15 cellular contexts compared by ENCODE assay signal in genomic region chr5:158811350-158811749, GRCh38.
DNase-seq lines count a peak whose midpoint lies in the region; ATAC-seq and TF ChIP-seq lines count a peak whose summit lies in the region.
"Had no signal": no experiment of that assay in that cellular context is flagged by ENCODE, and none has a peak within 500 bp of the region (broad histone marks: within the 10 kb centered on the region; RNA-seq: fewer than 3 reads in every experiment).

No MANE protein-coding gene starts in this region.

- DNase-seq in Karpas-422 (no peak), UCSD-AML1 (lab: John Stamatoyannopoulos, UW; ENCODE audit: unreplicated experiment) (no peak)
- DNase-seq in activated CD4-positive, alpha-beta T cell treated with anti-CD3 and anti-CD28 coated beads, Interleukin-2, amount 50 U/mL, for 48 hours = no peak
- no peak for DNase-seq in CD8-positive, alpha-beta T cell
- DNase-seq: DMS153, NCI-H146, NCI-H2081 treated with DMSO at 0.1 percent for 48 hours, NCI-H82, SIG-M5 had no signal

- H2AFZ ChIP-seq in Karpas-422 (ENCODE audit: low read length) = no peak overlapping the region

- peak overlapping the region in 6 of 11 experiments; percentile 47 to 79 (median 68); a peak in 10 of 22 replicates for H3K9ac ChIP-seq in BLaER1 treated with 17β-estradiol and CSF1 and Interleukin-3, amounts not matched to agents 10 nM and 100 nM
- no peak overlapping the region for H3K9ac ChIP-seq in Karpas-422 (ENCODE audit: low read length)

- peaks cover 41% of the 10 kb centered on the region for H3K4me1 Mint-ChIP-seq in nephron
- peaks cover 43% of the 10 kb centered on the region for H3K4me1 Mint-ChIP-seq in CD8-positive, alpha-beta T cell (ENCODE audit: low read depth)

- no peaks in the 10 kb centered on the region for H3K27me3 ChIP-seq in BLaER1 treated with 17β-estradiol and CSF1 and Interleukin-3, amounts not matched to agents 10 nM and 100 nM
- no peaks in the 10 kb centered on the region for H3K27me3 ChIP-seq in Karpas-422 (ENCODE audit: low read length)
- H3K27me3 ChIP-seq in CD8-positive, alpha-beta T cell (ENCODE audit: insufficient read depth, low read length) = no peaks in the 10 kb centered on the region

- intact Hi-C loops in CD8-positive, alpha-beta T cell (cut with DNase I, micrococcal nuclease) = no loop called here

- H3K4me3 ChIP-seq in BLaER1 treated with 17β-estradiol and CSF1 and Interleukin-3, amounts not matched to agents 10 nM and 100 nM = no peak overlapping the region
- no peak overlapping the region for H3K4me3 ChIP-seq in Karpas-422 (ENCODE audit: low read length)
- no peak overlapping the region for H3K4me3 ChIP-seq in CD8-positive, alpha-beta T cell (ENCODE audit: low read depth, low read length)
- H3K4me3 ChIP-seq: GM12878 had no signal

- peaks cover 0 to 98% (median 74%) of the 10 kb centered on the region in 11 experiments; a peak in 16 of 22 replicates for H3K36me3 ChIP-seq in BLaER1 treated with 17β-estradiol and CSF1 and Interleukin-3, amounts not matched to agents 10 nM and 100 nM
- no peaks in the 10 kb centered on the region for H3K36me3 ChIP-seq in Karpas-422 (ENCODE audit: insufficient read depth, low read length)
- H3K36me3 ChIP-seq in CD8-positive, alpha-beta T cell (ENCODE audit: insufficient read depth, low read length) = no peaks in the 10 kb centered on the region

- no peaks in the 10 kb centered on the region for H3K27me3 Mint-ChIP-seq in nephron (ENCODE audit: low read depth)
- no peaks in the 10 kb centered on the region for H3K27me3 Mint-ChIP-seq in CD8-positive, alpha-beta T cell (ENCODE audit: low read depth)

- H3K9me2 ChIP-seq in Karpas-422 (replicated peaks; ENCODE audit: insufficient read depth, low read length) = no peaks in the 10 kb centered on the region

- CTCF ChIA-PET in CD8-positive, alpha-beta T cell (lab: Charles Lee) = no interaction called here

- H3K27ac ChIP-seq in BLaER1 treated with 17β-estradiol and CSF1 and Interleukin-3, amounts not matched to agents 10 nM and 100 nM = peak overlapping the region in 9 of 11 experiments; percentile 63 to 89 (median 79); a peak in 17 of 22 replicates
- H3K27ac ChIP-seq in Karpas-422 (ENCODE audit: low read length) (peak overlapping the region; percentile 86), VCaP (peak overlapping the region; percentile 41; the same call in 1 of the 2 replicates)
- no peak overlapping the region for H3K27ac ChIP-seq in CD8-positive, alpha-beta T cell (ENCODE audit: low read depth, low read length)

- H3K4me1 ChIP-seq in BLaER1 treated with 17β-estradiol and CSF1 and Interleukin-3, amounts not matched to agents 10 nM and 100 nM = peaks cover 55 to 100% (median 94%) of the 10 kb centered on the region in 10 experiments
- H3K4me1 ChIP-seq in Karpas-422 (ENCODE audit: low read length) = peaks cover 58% of the 10 kb centered on the region
- peaks cover 21% of the 10 kb centered on the region for H3K4me1 ChIP-seq in CD8-positive, alpha-beta T cell (ENCODE audit: insufficient read depth, low read length)

- H3K9me3 ChIP-seq in BLaER1 treated with 17β-estradiol and CSF1 and Interleukin-3, amounts not matched to agents 10 nM and 100 nM (replicated peaks in 1 of 11) = no peaks in the 10 kb centered on the region
- no peaks in the 10 kb centered on the region for H3K9me3 ChIP-seq in Karpas-422 (ENCODE audit: low read length)
- no peaks in the 10 kb centered on the region for H3K9me3 ChIP-seq in CD8-positive, alpha-beta T cell (ENCODE audit: low read length)

- no peak overlapping the region for H3K4me3 Mint-ChIP-seq in nephron
- H3K4me3 Mint-ChIP-seq in CD8-positive, alpha-beta T cell = no peak overlapping the region

- no peak for ATAC-seq in CD8-positive, alpha-beta T cell
- no peak for ATAC-seq in HG03521 (IDR thresholded peaks at IDR 0.05; ENCODE audit: unreplicated experiment)
- ATAC-seq: HCT116 had no signal

- peaks cover 14% of the 10 kb centered on the region for H3K36me3 Mint-ChIP-seq in nephron (ENCODE audit: low read depth)
- H3K36me3 Mint-ChIP-seq in CD8-positive, alpha-beta T cell = no peaks in the 10 kb centered on the region

- no peaks in the 10 kb centered on the region for H3K9me3 Mint-ChIP-seq in nephron
- H3K9me3 Mint-ChIP-seq in CD8-positive, alpha-beta T cell = no peaks in the 10 kb centered on the region

- H3K4me2 ChIP-seq in BLaER1 treated with 17β-estradiol and CSF1 and Interleukin-3, amounts not matched to agents 10 nM and 100 nM = peak overlapping the region in 8 of 11 experiments; percentile 0 to 82 (median 80); a peak in 14 of 22 replicates
- H3K4me2 ChIP-seq in Karpas-422 (ENCODE audit: low read depth, low read length, poor library complexity, severe bottlenecking) = no peak overlapping the region

- POLR2A ChIA-PET in CD8-positive, alpha-beta T cell (lab: Charles Lee) = no interaction called here

- TF ChIP-seq CTCF in VCaP (conservative IDR thresholded peaks at IDR 0.05) = no peak
- TF ChIP-seq CTCF in nephron (IDR thresholded peaks at IDR 0.05; ENCODE audit: unreplicated experiment in 3 of 3) = no peak
- no peak for TF ChIP-seq CTCF in CD8-positive, alpha-beta T cell (IDR thresholded peaks at IDR 0.05)

- peaks cover 97% of the 10 kb centered on the region for H3K79me2 ChIP-seq in Karpas-422 (ENCODE audit: low read length)

- peak overlapping the region; percentile 13 to 77 (median 18) for H3K27ac Mint-ChIP-seq in nephron
- no peak overlapping the region for H3K27ac Mint-ChIP-seq in CD8-positive, alpha-beta T cell

- peaks cover 0 to 90% (median 0%) of the 10 kb centered on the region in 11 experiments; a peak in 4 of 22 replicates for H4K20me1 ChIP-seq in BLaER1 treated with 17β-estradiol and CSF1 and Interleukin-3, amounts not matched to agents 10 nM and 100 nM
- H4K20me1 ChIP-seq in Karpas-422 (ENCODE audit: insufficient read depth, low read depth, low read length) = no peaks in the 10 kb centered on the region
